26 cellular contexts compared by ENCODE assay signal in genomic region chr5:106306313-106307028, GRCh38.
"Had no signal": no experiment of that assay in that cellular context is flagged by ENCODE, and none has a peak within 500 bp of the region (broad histone marks: within the 10 kb centered on the region; RNA-seq: fewer than 3 reads in every experiment).

No MANE protein-coding gene starts in this region.

- H3K4me3 ChIP-seq: colonic mucosa, esophagus muscularis mucosa, gastroesophageal sphincter, heart left ventricle, hepatocyte, lower lobe of right lung, ovary, psoas muscle, sigmoid colon, suprapubic skin, transverse colon, upper lobe of right lung, vagina had no signal

- H3K27me3 ChIP-seq: colonic mucosa, esophagus muscularis mucosa, foreskin keratinocyte, gastroesophageal sphincter, heart left ventricle, hepatocyte, ovary, sigmoid colon, suprapubic skin, transverse colon, upper lobe of right lung, vagina had no signal

- H3K9me3 ChIP-seq: colonic mucosa, esophagus muscularis mucosa, gastroesophageal sphincter, heart left ventricle, lower lobe of right lung, ovary, psoas muscle, sigmoid colon, suprapubic skin, transverse colon, upper lobe of right lung, vagina had no signal

- H3K4me2 ChIP-seq: hepatocyte had no signal

- ATAC-seq: foreskin keratinocyte; gastroesophageal sphincter; heart left ventricle; left ventricle myocardium superior; lower lobe of right lung; natural killer cell; psoas muscle; right cardiac atrium; stimulated activated naive CD8-positive, alpha-beta T cell treated with anti-CD3 and anti-CD28 coated beads, Interleukin-15, amount 100 ng/mL, for 72 hours; upper lobe of right lung had no signal

- FAIRE-seq: endothelial cell of umbilical vein, keratinocyte had no signal

- DNase-seq: colonic mucosa; effector CD8-positive, alpha-beta T cell; foreskin keratinocyte; heart left ventricle; left ventricle myocardium superior; lower lobe of right lung; natural killer cell; occipital lobe; ovary; psoas muscle; right cardiac atrium; sigmoid colon; stimulated activated CD4-positive, alpha-beta T cell treated with anti-CD3 and anti-CD28 coated beads, Interleukin-1b, Interleukin-23, amount 100 ng/mL, for 48 hours; stimulated activated CD4-positive, alpha-beta T cell treated with anti-CD3 and anti-CD28 coated beads, Interleukin-4, amount 100 ng/mL, for 1 hour; stimulated activated CD8-positive, alpha-beta memory T cell treated with anti-CD3 and anti-CD28 coated beads, Interleukin-4, amount 100 ng/mL, for 48 hours; stimulated activated naive CD4-positive, alpha-beta T cell; stimulated activated naive CD8-positive, alpha-beta T cell treated with anti-CD3 and anti-CD28 coated beads, Interleukin-15, amount 100 ng/mL, for 72 hours; transverse colon; upper lobe of right lung had no signal

- H3K36me3 ChIP-seq: colonic mucosa, esophagus muscularis mucosa, gastroesophageal sphincter, heart left ventricle, lower lobe of right lung, ovary, sigmoid colon, suprapubic skin, transverse colon, upper lobe of right lung, vagina had no signal

- H3K4me1 ChIP-seq: colonic mucosa, esophagus muscularis mucosa, foreskin keratinocyte, gastroesophageal sphincter, heart left ventricle, lower lobe of right lung, psoas muscle, sigmoid colon, suprapubic skin, transverse colon, upper lobe of right lung, vagina had no signal

- H3K27ac ChIP-seq: colonic mucosa, esophagus muscularis mucosa, foreskin keratinocyte, gastroesophageal sphincter, heart left ventricle, hepatocyte, lower lobe of right lung, ovary, psoas muscle, sigmoid colon, suprapubic skin, transverse colon, upper lobe of right lung, vagina had no signal

- H3K79me2 ChIP-seq: hepatocyte had no signal

- H2AFZ ChIP-seq: hepatocyte had no signal
